1 cellular context compared by ENCODE assay signal in the genomic region with DNA sequence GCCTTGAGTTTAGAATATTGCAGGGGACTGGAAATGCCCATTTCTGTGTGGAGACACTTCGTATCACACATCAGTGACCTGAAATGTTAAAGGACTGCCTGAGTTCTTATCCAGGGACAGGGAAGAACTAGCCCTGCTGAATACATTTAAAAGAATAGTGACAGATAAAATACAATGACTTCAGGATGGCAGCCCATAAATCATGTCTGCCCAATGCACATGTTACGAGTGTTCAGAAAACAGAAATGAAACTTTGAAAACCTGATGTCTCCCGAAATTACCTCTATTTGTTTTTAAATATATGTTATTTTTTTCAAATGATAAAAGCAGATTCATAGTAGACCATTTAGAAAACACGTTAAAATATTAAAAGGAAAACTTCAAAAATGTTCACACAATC.
TF ChIP-seq lines count a peak whose summit lies in the region.

No MANE protein-coding gene starts in this region.

TF ChIP-seq in GM12878, 131 proteins besides CTCF, POLR2A, EP300 and RAD21:
- TF ChIP-seq RCOR1 (conservative IDR thresholded peaks at IDR 0.05; ENCODE audit: low read depth, low read length) (no peak), SREBF2 (IDR thresholded peaks at IDR 0.05; ENCODE audit: low read length) (no peak), STAT3 (IDR thresholded peaks at IDR 0.05; ENCODE audit: low read depth, low read length) (no peak), SMAD5 (IDR thresholded peaks at IDR 0.05; ENCODE audit: low read depth) (no peak), JUNB (IDR thresholded peaks at IDR 0.05) (no peak)
- TF ChIP-seq, protein P1, sequence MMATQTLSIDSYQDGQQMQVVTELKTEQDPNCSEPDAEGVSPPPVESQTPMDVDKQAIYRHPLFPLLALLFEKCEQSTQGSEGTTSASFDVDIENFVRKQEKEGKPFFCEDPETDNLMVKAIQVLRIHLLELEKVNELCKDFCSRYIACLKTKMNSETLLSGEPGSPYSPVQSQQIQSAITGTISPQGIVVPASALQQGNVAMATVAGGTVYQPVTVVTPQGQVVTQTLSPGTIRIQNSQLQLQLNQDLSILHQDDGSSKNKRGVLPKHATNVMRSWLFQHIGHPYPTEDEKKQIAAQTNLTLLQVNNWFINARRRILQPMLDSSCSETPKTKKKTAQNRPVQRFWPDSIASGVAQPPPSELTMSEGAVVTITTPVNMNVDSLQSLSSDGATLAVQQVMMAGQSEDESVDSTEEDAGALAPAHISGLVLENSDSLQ (IDR thresholded peaks at IDR 0.05): peak; percentile 46; the same call in 1 of the 2 replicates
- TF ChIP-seq, protein P2, sequence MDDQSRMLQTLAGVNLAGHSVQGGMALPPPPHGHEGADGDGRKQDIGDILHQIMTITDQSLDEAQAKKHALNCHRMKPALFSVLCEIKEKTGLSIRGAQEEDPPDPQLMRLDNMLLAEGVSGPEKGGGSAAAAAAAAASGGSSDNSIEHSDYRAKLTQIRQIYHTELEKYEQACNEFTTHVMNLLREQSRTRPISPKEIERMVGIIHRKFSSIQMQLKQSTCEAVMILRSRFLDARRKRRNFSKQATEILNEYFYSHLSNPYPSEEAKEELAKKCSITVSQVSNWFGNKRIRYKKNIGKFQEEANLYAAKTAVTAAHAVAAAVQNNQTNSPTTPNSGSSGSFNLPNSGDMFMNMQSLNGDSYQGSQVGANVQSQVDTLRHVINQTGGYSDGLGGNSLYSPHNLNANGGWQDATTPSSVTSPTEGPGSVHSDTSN (IDR thresholded peaks at IDR 0.05; ENCODE audit: insufficient replicate concordance, low read depth, low read length): peak; percentile 12
TF ChIP-seq in GM12878: peak in this region for 2.
